Comparison of ENCODE assay signal across 1 cellular context in the genomic region with DNA sequence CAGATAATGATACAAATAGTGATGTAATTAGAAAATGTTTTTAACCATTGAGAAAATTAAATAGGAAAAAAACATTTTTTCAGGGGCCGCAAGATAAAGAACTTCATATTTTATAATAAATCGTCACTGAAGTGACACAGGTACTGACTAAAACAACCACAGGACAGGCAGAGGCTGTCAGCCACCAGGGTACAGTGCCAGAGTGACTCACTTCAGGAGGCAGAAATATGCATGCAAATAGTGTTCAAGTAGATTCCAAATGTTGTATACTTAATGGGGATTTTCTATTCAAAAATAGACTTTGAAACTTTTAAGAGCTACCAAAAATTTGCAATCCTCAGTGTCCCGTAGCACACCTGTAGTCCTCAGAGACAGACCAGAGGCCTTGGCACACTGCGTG.
TF ChIP-seq lines count a peak whose summit lies in the region.

No MANE protein-coding gene starts in this region.

TF ChIP-seq in GM23338, 12 proteins besides CTCF, POLR2A, EP300 and RAD21 (continued from another document):
- TF ChIP-seq, protein P1, sequence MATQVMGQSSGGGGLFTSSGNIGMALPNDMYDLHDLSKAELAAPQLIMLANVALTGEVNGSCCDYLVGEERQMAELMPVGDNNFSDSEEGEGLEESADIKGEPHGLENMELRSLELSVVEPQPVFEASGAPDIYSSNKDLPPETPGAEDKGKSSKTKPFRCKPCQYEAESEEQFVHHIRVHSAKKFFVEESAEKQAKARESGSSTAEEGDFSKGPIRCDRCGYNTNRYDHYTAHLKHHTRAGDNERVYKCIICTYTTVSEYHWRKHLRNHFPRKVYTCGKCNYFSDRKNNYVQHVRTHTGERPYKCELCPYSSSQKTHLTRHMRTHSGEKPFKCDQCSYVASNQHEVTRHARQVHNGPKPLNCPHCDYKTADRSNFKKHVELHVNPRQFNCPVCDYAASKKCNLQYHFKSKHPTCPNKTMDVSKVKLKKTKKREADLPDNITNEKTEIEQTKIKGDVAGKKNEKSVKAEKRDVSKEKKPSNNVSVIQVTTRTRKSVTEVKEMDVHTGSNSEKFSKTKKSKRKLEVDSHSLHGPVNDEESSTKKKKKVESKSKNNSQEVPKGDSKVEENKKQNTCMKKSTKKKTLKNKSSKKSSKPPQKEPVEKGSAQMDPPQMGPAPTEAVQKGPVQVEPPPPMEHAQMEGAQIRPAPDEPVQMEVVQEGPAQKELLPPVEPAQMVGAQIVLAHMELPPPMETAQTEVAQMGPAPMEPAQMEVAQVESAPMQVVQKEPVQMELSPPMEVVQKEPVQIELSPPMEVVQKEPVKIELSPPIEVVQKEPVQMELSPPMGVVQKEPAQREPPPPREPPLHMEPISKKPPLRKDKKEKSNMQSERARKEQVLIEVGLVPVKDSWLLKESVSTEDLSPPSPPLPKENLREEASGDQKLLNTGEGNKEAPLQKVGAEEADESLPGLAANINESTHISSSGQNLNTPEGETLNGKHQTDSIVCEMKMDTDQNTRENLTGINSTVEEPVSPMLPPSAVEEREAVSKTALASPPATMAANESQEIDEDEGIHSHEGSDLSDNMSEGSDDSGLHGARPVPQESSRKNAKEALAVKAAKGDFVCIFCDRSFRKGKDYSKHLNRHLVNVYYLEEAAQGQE (IDR thresholded peaks at IDR 0.05; ENCODE audit: unreplicated experiment), result no peak
- TF ChIP-seq EZH2 (IDR thresholded peaks at IDR 0.05; ENCODE audit: low read depth, unreplicated experiment), result no peak
- TF ChIP-seq CREB1 (CRISPR knock-in tag; IDR thresholded peaks at IDR 0.05; ENCODE audit: low read depth), result no peak
- TF ChIP-seq POLR2AphosphoS5 (IDR thresholded peaks at IDR 0.05; ENCODE audit: low read depth), result no peak
- TF ChIP-seq EZH2phosphoT487 (IDR thresholded peaks at IDR 0.05; ENCODE audit: unreplicated experiment), result no peak
- TF ChIP-seq NANOG (IDR thresholded peaks at IDR 0.05; ENCODE audit: borderline replicate concordance), result no peak
- TF ChIP-seq, protein P2, sequence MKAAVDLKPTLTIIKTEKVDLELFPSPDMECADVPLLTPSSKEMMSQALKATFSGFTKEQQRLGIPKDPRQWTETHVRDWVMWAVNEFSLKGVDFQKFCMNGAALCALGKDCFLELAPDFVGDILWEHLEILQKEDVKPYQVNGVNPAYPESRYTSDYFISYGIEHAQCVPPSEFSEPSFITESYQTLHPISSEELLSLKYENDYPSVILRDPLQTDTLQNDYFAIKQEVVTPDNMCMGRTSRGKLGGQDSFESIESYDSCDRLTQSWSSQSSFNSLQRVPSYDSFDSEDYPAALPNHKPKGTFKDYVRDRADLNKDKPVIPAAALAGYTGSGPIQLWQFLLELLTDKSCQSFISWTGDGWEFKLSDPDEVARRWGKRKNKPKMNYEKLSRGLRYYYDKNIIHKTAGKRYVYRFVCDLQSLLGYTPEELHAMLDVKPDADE (IDR thresholded peaks at IDR 0.05), result no peak
- TF ChIP-seq ZNF331 (CRISPR knock-in tag; IDR thresholded peaks at IDR 0.05; ENCODE audit: low read depth), result no peak
- no peak for TF ChIP-seq JUNB (IDR thresholded peaks at IDR 0.05; ENCODE audit: unreplicated experiment)
- TF ChIP-seq ZNF114 (CRISPR knock-in tag; IDR thresholded peaks at IDR 0.05), result no peak
